1 cellular context compared by ENCODE assay signal in genomic region chr4:128347175-128347868, GRCh38.
TF ChIP-seq lines count a peak whose summit lies in the region.

No MANE protein-coding gene starts in this region.

TF ChIP-seq in SK-N-SH treated with all-trans-retinoic acid at 6 μM for 48 hours, 23 proteins besides CTCF, POLR2A, EP300 and RAD21 (continued from another document):
- TF ChIP-seq TSHZ2 (CRISPR knock-in tag; IDR thresholded peaks at IDR 0.05), result no peak
- no peak for TF ChIP-seq CSRNP3 (CRISPR knock-in tag; IDR thresholded peaks at IDR 0.05)
